ENCODE assay signal across 8 cellular contexts in the genomic region with DNA sequence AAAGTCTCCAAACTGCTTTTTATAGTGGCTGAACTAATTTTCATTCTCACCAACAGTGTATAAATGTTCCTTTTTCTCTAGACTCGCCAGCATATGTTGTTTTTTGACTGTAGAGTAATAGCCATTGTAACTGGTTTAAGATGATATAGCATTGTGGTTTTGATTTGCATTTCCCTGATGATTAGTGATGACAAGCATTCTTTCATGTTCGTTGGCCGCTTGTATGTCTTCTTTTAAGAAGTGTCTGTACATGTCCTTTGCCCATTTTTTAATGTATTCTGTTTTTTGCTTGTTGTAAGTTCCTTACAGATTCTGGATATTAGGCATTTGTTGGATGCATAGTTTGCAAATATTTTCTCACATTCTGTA.
DNase-seq lines count a peak whose midpoint lies in the region; ATAC-seq, FAIRE-seq and TF ChIP-seq lines count a peak whose summit lies in the region.

No MANE protein-coding gene starts in this region.

- peaks cover 2% of the 10 kb centered on the region for H3K9me3 ChIP-seq in mammary epithelial cell (replicated peaks; ENCODE audit: insufficient read depth, low read length)

- H3K36me3 Mint-ChIP-seq in stimulated activated effector memory CD8-positive, alpha-beta T cell treated with anti-CD3 and anti-CD28 coated beads, Interleukin-12 subunit alpha, Interleukin-12 subunit beta, amount 100 ng/mL, for 72 hours: no peaks in the 10 kb centered on the region

- H4K20me1 ChIP-seq in mammary epithelial cell (ENCODE audit: insufficient read depth, low read length): no peaks in the 10 kb centered on the region

- peak; percentile 47 for ATAC-seq in GM21529 (IDR thresholded peaks at IDR 0.05; ENCODE audit: unreplicated experiment)
- ATAC-seq in stimulated activated effector memory CD8-positive, alpha-beta T cell treated with anti-CD3 and anti-CD28 coated beads, Interleukin-12 subunit alpha, Interleukin-12 subunit beta, amount 100 ng/mL, for 72 hours: peak; percentile 68

- 13% methylated on average over 3 of the region's 3 CpGs for WGBS in mammary epithelial cell (ENCODE audit: low coverage, missing lambda C conversion rate)

- dilution Hi-C loops in mammary epithelial cell (cut with HindIII; ENCODE audit: low sequenced_read_pairs): no loop called here

- H3K27ac ChIP-seq in mammary epithelial cell (ENCODE audit: insufficient read depth, low read depth, low read length): no peak overlapping the region

- DNase-seq in GM12891 (ENCODE audit: insufficient read length, low spot score) (no peak), KG1 (lab: John Stamatoyannopoulos, UW) (peak; percentile 82), mammary epithelial cell (peak; percentile 25), NCI-H69 (lab: John Stamatoyannopoulos, UW) (no peak), HK-2 (ENCODE audit: unreplicated experiment) (no peak), GM13977 (ENCODE audit: low spot score) (no peak)
- DNase-seq in stimulated activated effector memory CD8-positive, alpha-beta T cell treated with anti-CD3 and anti-CD28 coated beads, Interleukin-12 subunit alpha, Interleukin-12 subunit beta, amount 100 ng/mL, for 72 hours (ENCODE audit: low spot score in 2 of 2): no peak

- no peak for TF ChIP-seq CTCF in mammary epithelial cell (conservative IDR thresholded peaks at IDR 0.05 in 1 of 2, IDR thresholded peaks at IDR 0.05 in 1 of 2; ENCODE audit: extremely low read depth in 1 of 2, insufficient read depth in 1 of 2, low read depth in 1 of 2, low read length in 2 of 2)
- no peak for TF ChIP-seq CTCF in GM13977 (IDR thresholded peaks at IDR 0.05; ENCODE audit: extremely low read depth, insufficient read depth, missing control alignments)

- peaks cover 3% of the 10 kb centered on the region for H3K9me3 Mint-ChIP-seq in stimulated activated effector memory CD8-positive, alpha-beta T cell treated with anti-CD3 and anti-CD28 coated beads, Interleukin-12 subunit alpha, Interleukin-12 subunit beta, amount 100 ng/mL, for 72 hours

- no peak for TF ChIP-seq POLR2A in GM12891 (IDR thresholded peaks at IDR 0.05; ENCODE audit: low read depth, low read length)

- no peaks in the 10 kb centered on the region for H3K79me2 ChIP-seq in mammary epithelial cell (ENCODE audit: insufficient read depth, low read length)

- H3K4me3 Mint-ChIP-seq in stimulated activated effector memory CD8-positive, alpha-beta T cell treated with anti-CD3 and anti-CD28 coated beads, Interleukin-12 subunit alpha, Interleukin-12 subunit beta, amount 100 ng/mL, for 72 hours: peak overlapping the region; percentile 75

- peak overlapping the region; percentile 66 for H3K4me2 ChIP-seq in mammary epithelial cell (ENCODE audit: insufficient read depth, low read depth, low read length)

- BruUV-seq in mammary epithelial cell (replicated peaks; lab: Mats Ljungman, UMichigan): TSS peak; percentile 84

- H3K4me3 ChIP-seq in mammary epithelial cell (replicated peaks in 1 of 3; ENCODE audit: insufficient read depth in 1 of 3, low read depth in 2 of 3, low read length in 3 of 3): peak overlapping the region; percentile 48 to 61 (median 58)

- H2AFZ ChIP-seq in mammary epithelial cell (ENCODE audit: low read depth, low read length): peak overlapping the region; percentile 91

- peak; percentile 43 for FAIRE-seq in GM12891 (lab: Jason Lieb, UNC)

- peak overlapping the region; percentile 87 for H3K27ac Mint-ChIP-seq in stimulated activated effector memory CD8-positive, alpha-beta T cell treated with anti-CD3 and anti-CD28 coated beads, Interleukin-12 subunit alpha, Interleukin-12 subunit beta, amount 100 ng/mL, for 72 hours

- no peaks in the 10 kb centered on the region for H3K36me3 ChIP-seq in mammary epithelial cell (ENCODE audit: insufficient read depth, low read length)

- H3K9ac ChIP-seq in mammary epithelial cell (ENCODE audit: insufficient read depth, low read length): no peak overlapping the region

- peaks cover 35% of the 10 kb centered on the region for H3K4me1 Mint-ChIP-seq in stimulated activated effector memory CD8-positive, alpha-beta T cell treated with anti-CD3 and anti-CD28 coated beads, Interleukin-12 subunit alpha, Interleukin-12 subunit beta, amount 100 ng/mL, for 72 hours

- in situ Hi-C loops in mammary epithelial cell (cut with MboI; ENCODE audit: low sequenced_read_pairs in 2 of 2) (no loop called here), GM13977 (cut with MboI; ENCODE audit: low pct_unique_long_range_greater_than_20kb, low sequenced_read_pairs, unreplicated experiment) (no loop called here)

- CTCF ChIA-PET in mammary epithelial cell (lab: Charles Lee; ENCODE audit: low non-redundant PET): no interaction called here

- intact Hi-C loops in mammary epithelial cell (cut with micrococcal nuclease): no loop called here

- no peaks in the 10 kb centered on the region for H3K4me1 ChIP-seq in mammary epithelial cell (ENCODE audit: insufficient read depth, low read length)

- no peaks in the 10 kb centered on the region for H3K27me3 ChIP-seq in mammary epithelial cell (ENCODE audit: insufficient read depth, low read length)

TF ChIP-seq in GM12891, 5 proteins besides CTCF, POLR2A, EP300 and RAD21:
- TF ChIP-seq POU2F2 (IDR thresholded peaks at IDR 0.05; ENCODE audit: low read depth, low read length) (no peak), SPI1 (IDR thresholded peaks at IDR 0.05; ENCODE audit: low read depth, low read length) (no peak), PAX5 (IDR thresholded peaks at IDR 0.05; ENCODE audit: insufficient read depth, low read length, severe bottlenecking) (no peak), POLR2AphosphoS5 (IDR thresholded peaks at IDR 0.05; ENCODE audit: low read depth, low read length) (no peak), TAF1 (IDR thresholded peaks at IDR 0.05; ENCODE audit: low read depth, low read length) (no peak)

Comparison
In these comparisons a context has a peak if more than half of its experiments do, and no peak if none do; other contexts are left out.
1. DNase-seq: peak in KG1 (single experiment) and mammary epithelial cell (single experiment); none in GM12891 (single experiment), stimulated activated effector memory CD8-positive, alpha-beta T cell treated with anti-CD3 and anti-CD28 coated beads, Interleukin-12 subunit alpha, Interleukin-12 subunit beta, amount 100 ng/mL, for 72 hours (0 of 2), NCI-H69 (single experiment), HK-2 (single experiment) and GM13977 (single experiment).